ENCODE assay signal across 8 cellular contexts in genomic region chr19:55606817-55607216, GRCh38. TPM values are rescaled to one million over a fixed set of nuclear protein-coding genes. Genes with fewer than 3 reads are reported as not detected.
DNase-seq lines count a peak whose midpoint lies in the region; ATAC-seq and TF ChIP-seq lines count a peak whose summit lies in the region.

No MANE protein-coding gene starts in this region.

- H3K4me1 ChIP-seq in CD4-positive, alpha-beta memory T cell (ENCODE audit: insufficient read depth, low read length), result peaks cover 29% of the 10 kb centered on the region

- CTCF ChIA-PET in CD4-positive, alpha-beta memory T cell (lab: Charles Lee; ENCODE audit: partially characterized antibody), result interaction anchor here (0.6 to 3.8 kb wide), 21 partner anchors 12 to 466 kb away, joined by 3 to 94 read pairs (median 5); partner anchors contain the start of genes ZNF628 and ZNF784

- peak overlapping the region in 6 of 8 donors; percentile 40 to 99 (median 95) for H3K4me3 Mint-ChIP-seq in CD4-positive, alpha-beta memory T cell

- TF ChIP-seq EP300 in neural cell (conservative IDR thresholded peaks at IDR 0.05; ENCODE audit: poor library complexity, severe bottlenecking), result no peak

- H2AFZ ChIP-seq in neural cell (ENCODE audit: low read depth, low read length), result no peak overlapping the region

- H4K20me1 ChIP-seq in neural cell (ENCODE audit: insufficient read depth), result no peaks in the 10 kb centered on the region

- peak overlapping the region; percentile 81 for H3K4me2 ChIP-seq in neural cell (ENCODE audit: low read length)

- intact Hi-C loops in CD4-positive, alpha-beta memory T cell (cut with micrococcal nuclease), result loop anchor here (1.0 to 5.0 kb wide), 2 partner anchors 35 to 90 kb away; partner anchors contain the start of genes ZNF580 and ZNF581
- intact Hi-C loops in dorsolateral prefrontal cortex (cut with DNase I), result loop anchor here in 1 of 2 donors (2.0 kb wide), 1 partner anchor 14 kb away; no protein-coding TSS in a partner anchor

- no peak overlapping the region for H3K4me3 ChIP-seq in CD4-positive, alpha-beta memory T cell (ENCODE audit: low read length in 2 of 2)
- H3K4me3 ChIP-seq in NB4 (ENCODE audit: low read depth, low read length), result peak overlapping the region; percentile 75
- peak overlapping the region in 55 of 59 donors; percentile 60 to 90 (median 81) for H3K4me3 ChIP-seq in dorsolateral prefrontal cortex
- peak overlapping the region; percentile 97 for H3K4me3 ChIP-seq in neural cell (ENCODE audit: low read length)

- H3F3A ChIP-seq in neural cell (ENCODE audit: insufficient read depth, low read length, poor library complexity, severe bottlenecking), result no peaks in the 10 kb centered on the region

- ATAC-seq in GM21528 (IDR thresholded peaks at IDR 0.05; ENCODE audit: low FRiP score, unreplicated experiment) (no peak), HG03159 (IDR thresholded peaks at IDR 0.05; ENCODE audit: unreplicated experiment) (no peak), HG02884 (IDR thresholded peaks at IDR 0.05; ENCODE audit: unreplicated experiment) (no peak)

- peaks cover 37 to 73% (median 48%) of the 10 kb centered on the region in 4 donors for H3K4me1 Mint-ChIP-seq in CD4-positive, alpha-beta memory T cell

- no peak for TF ChIP-seq POLR2A in NB4 (IDR thresholded peaks at IDR 0.05; ENCODE audit: extremely low read depth, insufficient read length)

- peaks cover 5% of the 10 kb centered on the region for H3K36me3 ChIP-seq in CD4-positive, alpha-beta memory T cell (ENCODE audit: insufficient read depth, low read length)
- peaks cover 8% of the 10 kb centered on the region for H3K36me3 ChIP-seq in neural cell (ENCODE audit: insufficient read depth, low read length)

- peaks cover 10 to 51% of the 10 kb centered on the region in 2 donors for H3K36me3 Mint-ChIP-seq in CD4-positive, alpha-beta memory T cell

- peaks cover 0 to 2% (median 0%) of the 10 kb centered on the region in 8 donors for H3K9me3 Mint-ChIP-seq in CD4-positive, alpha-beta memory T cell

- H3K27ac ChIP-seq in CD4-positive, alpha-beta memory T cell (ENCODE audit: low read depth, low read length), result peak overlapping the region; percentile 88
- H3K27ac ChIP-seq in dorsolateral prefrontal cortex (peak overlapping the region in 28 of 59 donors; percentile 24 to 99 (median 95)), neural cell (ENCODE audit: low read length) (peak overlapping the region; percentile 97)

- POLR2A ChIA-PET in CD4-positive, alpha-beta memory T cell (lab: Charles Lee; ENCODE audit: partially characterized antibody), result interaction anchor here (0.7 to 4.7 kb wide), 17 partner anchors 10 to 489 kb away, joined by 3 to 67 read pairs (median 5); partner anchors contain the start of genes KMT5C, PPP1R12C, U2AF2 and ZNF579

- DNase-seq in CD4-positive, alpha-beta memory T cell, result peak in 1 of 5 donors; percentile 27
- DNase-seq in NB4 (ENCODE audit: low read depth), result no peak
- DNase-seq in dorsolateral prefrontal cortex, result no peak
- no peak for DNase-seq in amniotic stem cell (lab: John Stamatoyannopoulos, UW)

- no peaks in the 10 kb centered on the region for H3K9me3 ChIP-seq in CD4-positive, alpha-beta memory T cell (ENCODE audit: control insufficient read depth in 1 of 2, low read length in 2 of 2)
- H3K9me3 ChIP-seq in neural cell (ENCODE audit: low read length), result no peaks in the 10 kb centered on the region

- no peaks in the 10 kb centered on the region for H3K27me3 Mint-ChIP-seq in CD4-positive, alpha-beta memory T cell

- H3K27ac Mint-ChIP-seq in CD4-positive, alpha-beta memory T cell, result peak overlapping the region; percentile 28 to 99 (median 97)

- TF ChIP-seq CTCF in NB4 (IDR thresholded peaks at IDR 0.05; ENCODE audit: low read depth, low read length), result no peak
- no peak for TF ChIP-seq CTCF in dorsolateral prefrontal cortex (IDR thresholded peaks at IDR 0.05 in 54 of 56, conservative IDR thresholded peaks at IDR 0.05 in 2 of 56; ENCODE audit: low read depth in 1 of 56, partially characterized antibody in 56 of 56)
- TF ChIP-seq CTCF in neural cell (IDR thresholded peaks at IDR 0.05; ENCODE audit: poor library complexity, severe bottlenecking), result no peak

- no peaks in the 10 kb centered on the region for H3K27me3 ChIP-seq in CD4-positive, alpha-beta memory T cell (ENCODE audit: insufficient read depth, low read length)
- H3K27me3 ChIP-seq in dorsolateral prefrontal cortex (no peaks in the 10 kb centered on the region), neural cell (ENCODE audit: insufficient read depth, low read depth, low read length) (no peaks in the 10 kb centered on the region)

- peak overlapping the region; percentile 97 for H3K9ac ChIP-seq in neural cell (ENCODE audit: low read length)

- peaks cover 25% of the 10 kb centered on the region for H3K79me2 ChIP-seq in neural cell (replicated peaks; ENCODE audit: insufficient read depth, low read length)

- TF ChIP-seq RAD21 in neural cell (conservative IDR thresholded peaks at IDR 0.05), result no peak

- no peaks in the 10 kb centered on the region for H3K9me2 ChIP-seq in neural cell (ENCODE audit: insufficient read depth, low read length)

TF ChIP-seq in neural cell, 6 proteins besides CTCF, POLR2A, EP300 and RAD21:
- TF ChIP-seq POLR2AphosphoS5 (IDR thresholded peaks at IDR 0.05) (no peak), SMC3 (conservative IDR thresholded peaks at IDR 0.05; ENCODE audit: poor library complexity) (no peak), REST (IDR thresholded peaks at IDR 0.05; ENCODE audit: borderline replicate concordance) (no peak)

RNA-seq across cellular contexts. Expression of gene ZNF865, which starts 1.4 kb away (rescaled TPM):
- total RNA-seq in CD4-positive, alpha-beta memory T cell, result 10 to 100 TPM; 20.3 to 20.9 TPM
- under 1 TPM in 1 of 2 donors, not detected in 1; 0.30 TPM for polyA plus RNA-seq in CD4-positive, alpha-beta memory T cell
- total RNA-seq in dorsolateral prefrontal cortex, result 10 to 100 TPM; 14.1 to 30.5 (median 19.4) TPM
- polyA plus RNA-seq in neural cell, result 1.7 and 2.1 TPM in 2 replicates
- 3.4 and 4.3 TPM in 2 replicates for polyA minus RNA-seq in neural cell

RNA-seq across cellular contexts. Expression of gene ZNF524, which starts 6.7 kb away (rescaled TPM):
- 10 to 100 TPM; 31.2 to 34.0 TPM for total RNA-seq in CD4-positive, alpha-beta memory T cell
- polyA plus RNA-seq in CD4-positive, alpha-beta memory T cell, result 10 to 100 TPM; 26.2 to 40.1 TPM
- 10 to 100 TPM in 117 of 120 experiments, 1 to 10 TPM in 3; 8.8 to 22.8 (median 13.8) TPM for total RNA-seq in dorsolateral prefrontal cortex
- polyA plus RNA-seq in neural cell, result 3.2 and 3.9 TPM in 2 replicates
- polyA minus RNA-seq in neural cell, result 2.9 and 5.1 TPM in 2 replicates

RNA-seq across cellular contexts. Expression of gene FIZ1, which starts 7.5 kb away (rescaled TPM):
- 10 to 100 TPM; 20.8 to 26.4 TPM for total RNA-seq in CD4-positive, alpha-beta memory T cell
- polyA plus RNA-seq in CD4-positive, alpha-beta memory T cell, result 1 to 10 TPM in 1 of 2 donors, under 1 TPM in 1; 0.99 to 5.3 TPM
- total RNA-seq in dorsolateral prefrontal cortex, result 10 to 100 TPM; 18.3 to 50.0 (median 30.3) TPM
- 5.1 and 7.4 TPM in 2 replicates for polyA plus RNA-seq in neural cell
- polyA minus RNA-seq in neural cell, result 9.4 and 12.7 TPM in 2 replicates

RNA-seq across cellular contexts. Expression of gene ZNF784, which starts 17.5 kb away (rescaled TPM):
- total RNA-seq in CD4-positive, alpha-beta memory T cell, result 1 to 10 TPM; 7.4 TPM
- 1 to 10 TPM; 1.7 to 2.1 TPM for polyA plus RNA-seq in CD4-positive, alpha-beta memory T cell
- 1 to 10 TPM; 2.2 to 7.7 (median 4.4) TPM for total RNA-seq in dorsolateral prefrontal cortex
- 10.3 and 10.7 TPM in 2 replicates for polyA plus RNA-seq in neural cell
- 11.6 and 13.4 TPM in 2 replicates for polyA minus RNA-seq in neural cell

RNA-seq across cellular contexts. Expression of gene ZNF579, which starts 26.2 kb away (rescaled TPM):
- total RNA-seq in CD4-positive, alpha-beta memory T cell, result 1 to 10 TPM; 8.0 to 9.6 TPM
- under 1 TPM in 1 of 2 donors, not detected in 1; 0.62 TPM for polyA plus RNA-seq in CD4-positive, alpha-beta memory T cell
- total RNA-seq in dorsolateral prefrontal cortex, result 10 to 100 TPM in 119 of 120 experiments, 1 to 10 TPM in 1; 9.4 to 22.9 (median 15.7) TPM
- 7.4 and 10.8 TPM in 2 replicates for polyA plus RNA-seq in neural cell
- 9.8 and 12.4 TPM in 2 replicates for polyA minus RNA-seq in neural cell

Comparison
In these comparisons a context has a peak if more than half of its experiments do, and no peak if none do; other contexts are left out.
1. H3K4me3 ChIP-seq: peak in NB4 (single experiment), dorsolateral prefrontal cortex (55 of 59) and neural cell (single experiment); none in CD4-positive, alpha-beta memory T cell (0 of 2).